10 cellular contexts compared by ENCODE assay signal in the genomic region with DNA sequence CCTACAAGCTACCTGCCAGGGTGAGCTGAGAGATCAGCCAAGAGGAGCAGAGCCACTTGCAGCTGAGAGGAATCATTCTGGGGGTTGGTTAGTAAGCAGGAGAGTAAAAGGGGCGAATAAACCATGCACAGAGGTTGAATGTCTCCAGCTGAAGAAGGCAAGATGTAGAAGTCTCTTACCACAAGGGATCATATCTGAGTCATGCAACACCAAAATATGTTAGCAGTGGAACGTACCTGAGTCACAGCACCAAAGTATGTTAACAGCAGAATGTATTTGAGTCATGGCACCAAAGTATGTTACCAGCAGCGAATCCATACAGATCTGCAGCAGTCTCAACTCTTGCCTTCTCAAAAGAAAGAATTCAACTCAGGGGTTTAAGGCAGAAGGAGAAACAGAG. TPM values are rescaled to one million over a fixed set of nuclear protein-coding genes. Genes with fewer than 3 reads are reported as not detected.
DNase-seq lines count a peak whose midpoint lies in the region; ATAC-seq and TF ChIP-seq lines count a peak whose summit lies in the region.
"Had no signal": no experiment of that assay in that cellular context is flagged by ENCODE, and none has a peak within 500 bp of the region (broad histone marks: within the 10 kb centered on the region; RNA-seq: fewer than 3 reads in every experiment).

No MANE protein-coding gene starts in this region.

- peaks cover 20% of the 10 kb centered on the region for H3K9me3 Mint-ChIP-seq in activated CD4-positive, alpha-beta memory T cell treated with anti-CD3 and anti-CD28 coated beads for 36 hours
- peaks cover 3% of the 10 kb centered on the region for H3K9me3 Mint-ChIP-seq in activated CD4-positive, alpha-beta memory T cell treated with anti-CD3 and anti-CD28 coated beads, Interleukin-2, amount 10 ng/mL, durations not matched to agents 7 days and 5 days
- H3K9me3 Mint-ChIP-seq in stimulated activated naive CD8-positive, alpha-beta T cell treated with anti-CD3 and anti-CD28 coated beads, Interleukin-15, amount 100 ng/mL, for 72 hours: peaks cover 15 to 36% of the 10 kb centered on the region in 2 donors

- H3K27me3 ChIP-seq in vagina (no peaks in the 10 kb centered on the region), gastroesophageal sphincter (no peaks in the 10 kb centered on the region)

- H3K4me1 ChIP-seq in vagina: no peaks in the 10 kb centered on the region
- H3K4me1 ChIP-seq in gastroesophageal sphincter: no peaks in the 10 kb centered on the region

- TF ChIP-seq EP300 in gastroesophageal sphincter (IDR thresholded peaks at IDR 0.05): no peak

- TF ChIP-seq CTCF in vagina (IDR thresholded peaks at IDR 0.05) (no peak), gastroesophageal sphincter (IDR thresholded peaks at IDR 0.05) (no peak)

- peaks cover 5% of the 10 kb centered on the region for H3K27me3 Mint-ChIP-seq in activated CD4-positive, alpha-beta memory T cell treated with anti-CD3 and anti-CD28 coated beads for 36 hours
- no peaks in the 10 kb centered on the region for H3K27me3 Mint-ChIP-seq in activated CD4-positive, alpha-beta memory T cell treated with anti-CD3 and anti-CD28 coated beads, Interleukin-2, amount 10 ng/mL, durations not matched to agents 7 days and 5 days
- peaks cover 7% of the 10 kb centered on the region for H3K27me3 Mint-ChIP-seq in stimulated activated naive CD8-positive, alpha-beta T cell treated with anti-CD3 and anti-CD28 coated beads, Interleukin-15, amount 100 ng/mL, for 72 hours

- H3K36me3 Mint-ChIP-seq in activated CD4-positive, alpha-beta memory T cell treated with anti-CD3 and anti-CD28 coated beads for 36 hours: peaks cover 4% of the 10 kb centered on the region
- H3K36me3 Mint-ChIP-seq in activated CD4-positive, alpha-beta memory T cell treated with anti-CD3 and anti-CD28 coated beads, Interleukin-2, amount 10 ng/mL, durations not matched to agents 7 days and 5 days (ENCODE audit: low read depth): no peaks in the 10 kb centered on the region
- H3K36me3 Mint-ChIP-seq: CD4-positive, CD25-positive, alpha-beta regulatory T cell had no signal

- H3K4me3 ChIP-seq in vagina (no peak overlapping the region), gastroesophageal sphincter (no peak overlapping the region)

- 69% methylated on average over 3 of the region's 3 CpGs; no CpG with 5 or more reads in 1 of the 2 donors for WGBS in gastroesophageal sphincter (ENCODE audit: low coverage in 1 of 2), 2 donors

- H3K36me3 ChIP-seq in vagina (no peaks in the 10 kb centered on the region), gastroesophageal sphincter (no peaks in the 10 kb centered on the region)

- peaks cover 14% of the 10 kb centered on the region for H3K4me1 Mint-ChIP-seq in activated CD4-positive, alpha-beta memory T cell treated with anti-CD3 and anti-CD28 coated beads for 36 hours (ENCODE audit: low read depth)
- peaks cover 11% of the 10 kb centered on the region for H3K4me1 Mint-ChIP-seq in activated CD4-positive, alpha-beta memory T cell treated with anti-CD3 and anti-CD28 coated beads, Interleukin-2, amount 10 ng/mL, durations not matched to agents 7 days and 5 days
- peaks cover 11% of the 10 kb centered on the region for H3K4me1 Mint-ChIP-seq in stimulated activated naive CD8-positive, alpha-beta T cell treated with anti-CD3 and anti-CD28 coated beads, Interleukin-15, amount 100 ng/mL, for 72 hours
- H3K4me1 Mint-ChIP-seq: CD4-positive, CD25-positive, alpha-beta regulatory T cell had no signal

- no peak for TF ChIP-seq POLR2A in vagina (IDR thresholded peaks at IDR 0.05)
- no peak for TF ChIP-seq POLR2A in gastroesophageal sphincter (IDR thresholded peaks at IDR 0.05)

- DNase-seq in activated CD4-positive, alpha-beta memory T cell treated with anti-CD3 and anti-CD28 coated beads for 36 hours: peak; percentile 30
- no peak for DNase-seq in activated CD4-positive, alpha-beta memory T cell treated with anti-CD3 and anti-CD28 coated beads, Interleukin-2, amount 10 ng/mL, durations not matched to agents 7 days and 5 days
- peak; percentile 74 for DNase-seq in astrocyte of the hippocampus (ENCODE audit: low read depth, low spot score)
- DNase-seq in stimulated activated naive CD8-positive, alpha-beta T cell treated with anti-CD3 and anti-CD28 coated beads, Interleukin-15, amount 100 ng/mL, for 72 hours: no peak
- no peak for DNase-seq in activated gamma-delta T cell treated with Interleukin-2 at 50 U/mL for 16 hours
- DNase-seq in vagina (ENCODE audit: extremely low spot score in 2 of 2): no peak
- DNase-seq: CD4-positive, CD25-positive, alpha-beta regulatory T cell; NCI-H82 had no signal

- H3K9me3 ChIP-seq in vagina (no peaks in the 10 kb centered on the region), gastroesophageal sphincter (peaks cover 0 to 20% (median 0%) of the 10 kb centered on the region in 3 donors)

- intact Hi-C loops in activated CD4-positive, alpha-beta memory T cell treated with anti-CD3 and anti-CD28 coated beads for 36 hours (cut with micrococcal nuclease): loop anchor here (1.0 kb wide), 2 partner anchors 8 to 91 kb away; partner anchors contain the start of gene MMAA
- intact Hi-C loops in vagina (cut with DNase I): no loop called here

- ATAC-seq in HG03139 (IDR thresholded peaks at IDR 0.05; ENCODE audit: unreplicated experiment): peak; percentile 75
- ATAC-seq in stimulated activated naive CD8-positive, alpha-beta T cell treated with anti-CD3 and anti-CD28 coated beads, Interleukin-15, amount 100 ng/mL, for 72 hours: peak; percentile 69
- ATAC-seq in gastroesophageal sphincter: no peak

- H3K27ac Mint-ChIP-seq in activated CD4-positive, alpha-beta memory T cell treated with anti-CD3 and anti-CD28 coated beads for 36 hours: no peak overlapping the region
- no peak overlapping the region for H3K27ac Mint-ChIP-seq in activated CD4-positive, alpha-beta memory T cell treated with anti-CD3 and anti-CD28 coated beads, Interleukin-2, amount 10 ng/mL, durations not matched to agents 7 days and 5 days
- H3K27ac Mint-ChIP-seq in stimulated activated naive CD8-positive, alpha-beta T cell treated with anti-CD3 and anti-CD28 coated beads, Interleukin-15, amount 100 ng/mL, for 72 hours: no peak overlapping the region

- no peak overlapping the region for H3K27ac ChIP-seq in vagina
- no peak overlapping the region for H3K27ac ChIP-seq in gastroesophageal sphincter

- CTCF ChIA-PET in activated CD4-positive, alpha-beta memory T cell treated with anti-CD3 and anti-CD28 coated beads for 36 hours (lab: Charles Lee): no interaction called here
- CTCF ChIA-PET in activated CD4-positive, alpha-beta memory T cell treated with anti-CD3 and anti-CD28 coated beads, Interleukin-2, amount 10 ng/mL, durations not matched to agents 7 days and 5 days (lab: Charles Lee): no interaction called here

- H3K4me3 Mint-ChIP-seq in activated CD4-positive, alpha-beta memory T cell treated with anti-CD3 and anti-CD28 coated beads for 36 hours: no peak overlapping the region
- no peak overlapping the region for H3K4me3 Mint-ChIP-seq in activated CD4-positive, alpha-beta memory T cell treated with anti-CD3 and anti-CD28 coated beads, Interleukin-2, amount 10 ng/mL, durations not matched to agents 7 days and 5 days
- H3K4me3 Mint-ChIP-seq in stimulated activated naive CD8-positive, alpha-beta T cell treated with anti-CD3 and anti-CD28 coated beads, Interleukin-15, amount 100 ng/mL, for 72 hours: no peak overlapping the region
- H3K4me3 Mint-ChIP-seq: CD4-positive, CD25-positive, alpha-beta regulatory T cell had no signal

- POLR2A ChIA-PET in activated CD4-positive, alpha-beta memory T cell treated with anti-CD3 and anti-CD28 coated beads for 36 hours (lab: Charles Lee): interaction anchor here (0.7 kb wide), 2 partner anchors 8 to 10 kb away, joined by 3 read pairs; no protein-coding TSS in a partner anchor
- POLR2A ChIA-PET in activated CD4-positive, alpha-beta memory T cell treated with anti-CD3 and anti-CD28 coated beads, Interleukin-2, amount 10 ng/mL, durations not matched to agents 7 days and 5 days (lab: Charles Lee): interaction anchor here (0.9 kb wide), 1 partner anchor 90 kb away, joined by 3 read pairs; the partner anchor contains the start of gene MMAA

RNA-seq across cellular contexts. Expression of gene C4orf51, which starts 29.9 kb away (rescaled TPM):
- not detected for total RNA-seq in activated CD4-positive, alpha-beta memory T cell treated with anti-CD3 and anti-CD28 coated beads for 36 hours
- total RNA-seq in activated CD4-positive, alpha-beta memory T cell treated with anti-CD3 and anti-CD28 coated beads, Interleukin-2, amount 10 ng/mL, durations not matched to agents 7 days and 5 days: not detected
- not detected for total RNA-seq in vagina
- total RNA-seq in gastroesophageal sphincter: not detected
- total RNA-seq: CD4-positive, CD25-positive, alpha-beta regulatory T cell had no signal

Comparison
In these comparisons a context has a peak if more than half of its experiments do, and no peak if none do; other contexts are left out.
1. DNase-seq: peak in activated CD4-positive, alpha-beta memory T cell treated with anti-CD3 and anti-CD28 coated beads for 36 hours (single experiment) and astrocyte of the hippocampus (single experiment); none in activated CD4-positive, alpha-beta memory T cell treated with anti-CD3 and anti-CD28 coated beads, Interleukin-2, amount 10 ng/mL, durations not matched to agents 7 days and 5 days (single experiment), stimulated activated naive CD8-positive, alpha-beta T cell treated with anti-CD3 and anti-CD28 coated beads, Interleukin-15, amount 100 ng/mL, for 72 hours (0 of 2), activated gamma-delta T cell treated with Interleukin-2 at 50 U/mL for 16 hours (single experiment) and vagina (0 of 2).